In the genomic region with DNA sequence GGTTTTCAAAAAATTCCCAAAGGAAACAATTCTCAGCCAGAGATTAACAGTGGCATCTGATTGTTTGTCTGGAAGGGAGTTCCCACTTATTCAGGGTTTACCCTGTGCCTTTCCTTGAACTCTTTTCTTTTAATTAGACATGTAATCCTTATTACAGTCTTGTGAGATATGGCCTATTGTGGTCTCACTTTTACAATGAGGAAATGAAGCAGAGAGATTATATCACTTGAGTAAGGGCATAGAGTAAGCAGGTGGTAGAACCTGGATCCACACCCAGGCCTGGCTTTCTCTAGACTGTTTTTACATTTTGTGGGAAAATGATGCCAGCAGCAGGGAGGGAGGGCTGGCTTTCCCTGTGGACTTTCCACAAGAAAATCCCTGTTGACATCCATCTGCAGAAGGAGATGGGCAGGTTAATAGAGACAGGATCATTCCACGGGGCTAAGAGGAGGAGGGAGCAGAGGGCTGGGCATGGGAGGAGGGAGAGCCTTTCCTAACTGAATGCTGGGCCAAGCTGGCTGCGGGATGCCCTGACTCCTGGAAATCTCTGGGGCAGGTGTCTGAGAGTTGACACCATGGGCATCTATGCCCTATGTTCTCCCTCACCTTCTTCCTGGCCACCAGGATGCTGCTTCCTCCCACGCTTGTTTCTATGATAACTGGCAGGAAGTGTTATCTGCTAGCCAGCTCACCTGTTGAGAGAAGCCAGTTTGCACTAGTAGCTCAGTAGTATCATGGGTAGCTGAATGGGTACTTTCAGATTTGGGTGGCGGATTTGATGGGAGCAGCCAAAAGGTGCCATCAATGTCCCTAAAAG, we compare ENCODE assay signal across 10 cellular contexts. TPM values are rescaled to one million over a fixed set of nuclear protein-coding genes. Genes with fewer than 3 reads are reported as not detected.
DNase-seq lines count a peak whose midpoint lies in the region; ATAC-seq and TF ChIP-seq lines count a peak whose summit lies in the region.
"Had no signal": no experiment of that assay in that cellular context is flagged by ENCODE, and none has a peak within 500 bp of the region (broad histone marks: within the 10 kb centered on the region; RNA-seq: fewer than 3 reads in every experiment).

No MANE protein-coding gene starts in this region.

- peaks cover 19% of the 10 kb centered on the region for H3K4me1 Mint-ChIP-seq in activated CD8-positive, alpha-beta T cell treated with anti-CD3 and anti-CD28 coated beads, Interleukin-2, amount 10 ng/mL, durations not matched to agents 7 days and 5 days (ENCODE audit: low read depth)
- H3K4me1 Mint-ChIP-seq in activated CD8-positive, alpha-beta T cell treated with anti-CD3 and anti-CD28 coated beads for 36 hours (ENCODE audit: low read depth): peaks cover 10% of the 10 kb centered on the region

- CTCF ChIA-PET in activated CD8-positive, alpha-beta T cell treated with anti-CD3 and anti-CD28 coated beads, Interleukin-2, amount 10 ng/mL, durations not matched to agents 7 days and 5 days (lab: Charles Lee): interaction anchor here (1.3 to 6.1 kb wide), 3 partner anchors 23 to 25 kb away, joined by 6 to 30 read pairs (median 6); no protein-coding TSS in a partner anchor
- CTCF ChIA-PET in activated CD8-positive, alpha-beta T cell treated with anti-CD3 and anti-CD28 coated beads for 36 hours (lab: Charles Lee): interaction anchor here (2.3 to 4.8 kb wide), 2 partner anchors 23 to 25 kb away, joined by 8 to 19 read pairs; no protein-coding TSS in a partner anchor

- DNase-seq in activated CD8-positive, alpha-beta T cell treated with anti-CD3 and anti-CD28 coated beads, Interleukin-2, amount 10 ng/mL, durations not matched to agents 7 days and 5 days: no peak
- DNase-seq in activated CD8-positive, alpha-beta T cell treated with anti-CD3 and anti-CD28 coated beads for 36 hours: no peak
- DNase-seq in NB4 (ENCODE audit: low read depth) (peak; percentile 33), substantia nigra (lab: John Stamatoyannopoulos, UW) (no peak), HUDEP-2 (lab: John Stamatoyannopoulos, UW; ENCODE audit: unreplicated experiment in 76 of 76) (no peak), suprapubic skin (ENCODE audit: low spot score in 2 of 2) (no peak), left cardiac atrium (no peak)
- DNase-seq: activated CD4-positive, CD25-positive, alpha-beta regulatory T cell; PC-3 had no signal

- no peak overlapping the region for H3K4me3 Mint-ChIP-seq in activated CD8-positive, alpha-beta T cell treated with anti-CD3 and anti-CD28 coated beads, Interleukin-2, amount 10 ng/mL, durations not matched to agents 7 days and 5 days
- H3K4me3 Mint-ChIP-seq in activated CD8-positive, alpha-beta T cell treated with anti-CD3 and anti-CD28 coated beads for 36 hours: no peak overlapping the region

- no peak for TF ChIP-seq CTCF in activated CD8-positive, alpha-beta T cell treated with anti-CD3 and anti-CD28 coated beads for 36 hours (IDR thresholded peaks at IDR 0.05)
- TF ChIP-seq CTCF in NB4 (IDR thresholded peaks at IDR 0.05; ENCODE audit: low read depth, low read length): no peak
- no peak for TF ChIP-seq CTCF in suprapubic skin (IDR thresholded peaks at IDR 0.05)

- H3K4me1 ChIP-seq in suprapubic skin: peaks cover 3% of the 10 kb centered on the region

- no peaks in the 10 kb centered on the region for H3K9me3 ChIP-seq in suprapubic skin

- intact Hi-C loops in activated CD8-positive, alpha-beta T cell treated with anti-CD3 and anti-CD28 coated beads for 36 hours (cut with micrococcal nuclease): no loop called here
- intact Hi-C loops in left cardiac atrium (cut with DNase I): no loop called here

- ATAC-seq in activated CD8-positive, alpha-beta T cell treated with anti-CD3 and anti-CD28 coated beads, Interleukin-2, amount 10 ng/mL, durations not matched to agents 7 days and 5 days: peak; percentile 53
- no peak for ATAC-seq in activated CD8-positive, alpha-beta T cell treated with anti-CD3 and anti-CD28 coated beads for 36 hours
- ATAC-seq in HG02798 (IDR thresholded peaks at IDR 0.05; ENCODE audit: poor library complexity, unreplicated experiment) (peak; percentile 31), left cardiac atrium (no peak)
- ATAC-seq: PC-3 had no signal

- no peaks in the 10 kb centered on the region for H3K36me3 ChIP-seq in suprapubic skin

- H3K9me3 Mint-ChIP-seq in activated CD8-positive, alpha-beta T cell treated with anti-CD3 and anti-CD28 coated beads, Interleukin-2, amount 10 ng/mL, durations not matched to agents 7 days and 5 days (ENCODE audit: insufficient read depth): no peaks in the 10 kb centered on the region
- no peaks in the 10 kb centered on the region for H3K9me3 Mint-ChIP-seq in activated CD8-positive, alpha-beta T cell treated with anti-CD3 and anti-CD28 coated beads for 36 hours

- peaks cover 30% of the 10 kb centered on the region for H3K27me3 Mint-ChIP-seq in activated CD8-positive, alpha-beta T cell treated with anti-CD3 and anti-CD28 coated beads, Interleukin-2, amount 10 ng/mL, durations not matched to agents 7 days and 5 days (ENCODE audit: low read depth)
- H3K27me3 Mint-ChIP-seq in activated CD8-positive, alpha-beta T cell treated with anti-CD3 and anti-CD28 coated beads for 36 hours: peaks cover 10% of the 10 kb centered on the region

- WGBS in suprapubic skin: 68% methylated on average over 4 of the region's 4 CpGs

- H3K4me3 ChIP-seq in NB4 (ENCODE audit: low read depth, low read length) (no peak overlapping the region), suprapubic skin (no peak overlapping the region)

- TF ChIP-seq POLR2A in NB4 (IDR thresholded peaks at IDR 0.05; ENCODE audit: extremely low read depth, insufficient read length) (no peak), suprapubic skin (IDR thresholded peaks at IDR 0.05) (no peak)

- H3K27ac Mint-ChIP-seq in activated CD8-positive, alpha-beta T cell treated with anti-CD3 and anti-CD28 coated beads, Interleukin-2, amount 10 ng/mL, durations not matched to agents 7 days and 5 days: peak overlapping the region; percentile 47
- H3K27ac Mint-ChIP-seq in activated CD8-positive, alpha-beta T cell treated with anti-CD3 and anti-CD28 coated beads for 36 hours: no peak overlapping the region

- no peaks in the 10 kb centered on the region for H3K36me3 Mint-ChIP-seq in activated CD8-positive, alpha-beta T cell treated with anti-CD3 and anti-CD28 coated beads, Interleukin-2, amount 10 ng/mL, durations not matched to agents 7 days and 5 days (ENCODE audit: low read depth)
- H3K36me3 Mint-ChIP-seq in activated CD8-positive, alpha-beta T cell treated with anti-CD3 and anti-CD28 coated beads for 36 hours (ENCODE audit: low read depth): no peaks in the 10 kb centered on the region

- no peaks in the 10 kb centered on the region for H3K27me3 ChIP-seq in suprapubic skin

- TF ChIP-seq EP300 in suprapubic skin (IDR thresholded peaks at IDR 0.05): no peak

- H3K27ac ChIP-seq in substantia nigra (ENCODE audit: low read depth, low read length, poor library complexity, severe bottlenecking) (peak overlapping the region; percentile 14), suprapubic skin (no peak overlapping the region)

- POLR2A ChIA-PET in activated CD8-positive, alpha-beta T cell treated with anti-CD3 and anti-CD28 coated beads, Interleukin-2, amount 10 ng/mL, durations not matched to agents 7 days and 5 days (lab: Charles Lee): no interaction called here
- POLR2A ChIA-PET in activated CD8-positive, alpha-beta T cell treated with anti-CD3 and anti-CD28 coated beads for 36 hours (lab: Charles Lee): interaction anchor here (0.6 kb wide), 1 partner anchor 220 kb away, joined by 3 read pairs; no protein-coding TSS in a partner anchor

RNA-seq across cellular contexts. Expression of a gene that starts 28.7 kb away (rescaled TPM):
- total RNA-seq in activated CD8-positive, alpha-beta T cell treated with anti-CD3 and anti-CD28 coated beads, Interleukin-2, amount 10 ng/mL, durations not matched to agents 7 days and 5 days: not detected
- total RNA-seq in activated CD8-positive, alpha-beta T cell treated with anti-CD3 and anti-CD28 coated beads for 36 hours: not detected
- total RNA-seq in suprapubic skin: 1 to 10 TPM in 3 of 4 donors, under 1 TPM in 1; 0.98 to 7.2 (median 2.2) TPM
- 1 to 10 TPM; 4.7 to 6.0 TPM for total RNA-seq in left cardiac atrium

RNA-seq across cellular contexts. Expression of a gene that starts 51.1 kb away (rescaled TPM):
- under 1 TPM; 0.16 to 0.37 TPM for total RNA-seq in activated CD8-positive, alpha-beta T cell treated with anti-CD3 and anti-CD28 coated beads, Interleukin-2, amount 10 ng/mL, durations not matched to agents 7 days and 5 days
- total RNA-seq in activated CD8-positive, alpha-beta T cell treated with anti-CD3 and anti-CD28 coated beads for 36 hours: 1 to 10 TPM in 1 of 2 experiments, under 1 TPM in 1; 0.90 to 1.1 TPM
- total RNA-seq in suprapubic skin: 1 to 10 TPM in 2 of 4 donors, under 1 TPM in 2; 0.57 to 2.9 (median 1.0) TPM
- 1 to 10 TPM; 2.6 to 3.8 TPM for total RNA-seq in left cardiac atrium
- total RNA-seq: PC-3 had no signal

Comparison
In these comparisons a context has a peak if more than half of its experiments do, and no peak if none do; other contexts are left out.
1. ATAC-seq: peak in activated CD8-positive, alpha-beta T cell treated with anti-CD3 and anti-CD28 coated beads, Interleukin-2, amount 10 ng/mL, durations not matched to agents 7 days and 5 days (single experiment) and HG02798 (single experiment); none in activated CD8-positive, alpha-beta T cell treated with anti-CD3 and anti-CD28 coated beads for 36 hours (single experiment) and left cardiac atrium (0 of 2).